In genomic region chr20:47969426-47969825, GRCh38 we compare ENCODE assay signal across 17 cellular contexts.
DNase-seq lines count a peak whose midpoint lies in the region; ATAC-seq, FAIRE-seq and TF ChIP-seq lines count a peak whose summit lies in the region.
"Had no signal": no experiment of that assay in that cellular context is flagged by ENCODE, and none has a peak within 500 bp of the region (broad histone marks: within the 10 kb centered on the region; RNA-seq: fewer than 3 reads in every experiment).

No MANE protein-coding gene starts in this region.

- H3K36me3 ChIP-seq in GM23338 (ENCODE audit: insufficient read depth) (no peaks in the 10 kb centered on the region), PC-9 (ENCODE audit: low read depth) (no peaks in the 10 kb centered on the region), mesendoderm (ENCODE audit: control insufficient read depth, insufficient read depth, low read length) (no peaks in the 10 kb centered on the region)
- H3K36me3 ChIP-seq: HAP-1 had no signal

- no peak overlapping the region for H2AFZ ChIP-seq in GM23338
- no peak overlapping the region for H2AFZ ChIP-seq in PC-9

- FAIRE-seq in urothelium cell line (lab: Jason Lieb, UNC) = peak; percentile 61
- FAIRE-seq: A549, D721Med, GM12891 had no signal

- no peak overlapping the region for H3K27ac Mint-ChIP-seq in GM23338
- H3K27ac Mint-ChIP-seq: CD8-positive, alpha-beta T cell; HFFc6 had no signal

- H3K4me1 ChIP-seq in GM23338 (ENCODE audit: insufficient read depth) (peaks cover 27% of the 10 kb centered on the region), PC-9 (replicated peaks; ENCODE audit: insufficient read depth) (peaks cover 46% of the 10 kb centered on the region), mesendoderm (ENCODE audit: control insufficient read depth, low read depth, low read length) (peaks cover 3% of the 10 kb centered on the region)

- H3K4me2 ChIP-seq in GM23338 (no peak overlapping the region), PC-9 (peak overlapping the region; percentile 100; the same call in 1 of the 2 replicates), mesendoderm (ENCODE audit: low read length) (no peak overlapping the region)
- H3K4me2 ChIP-seq: A549 had no signal

- TF ChIP-seq CTCF in GM23338 (conservative IDR thresholded peaks at IDR 0.05; ENCODE audit: low read depth in 2 of 2) (no peak), PC-9 (conservative IDR thresholded peaks at IDR 0.05) (no peak)

- H3K9me2 ChIP-seq in GM23338 (ENCODE audit: insufficient read depth) = no peaks in the 10 kb centered on the region
- H3K9me2 ChIP-seq in PC-9 (ENCODE audit: insufficient read depth) = no peaks in the 10 kb centered on the region

- no peak overlapping the region for H3K4me3 Mint-ChIP-seq in GM23338
- H3K4me3 Mint-ChIP-seq: CD14-positive monocyte; CD8-positive, alpha-beta T cell; HFFc6 had no signal

- H3K9me3 ChIP-seq in PC-9 (ENCODE audit: insufficient read depth, low read depth) = no peaks in the 10 kb centered on the region
- H3K9me3 ChIP-seq: A549, HAP-1 had no signal

- intact Hi-C loops in PC-9 (cut with micrococcal nuclease; ENCODE audit: unreplicated experiment) = no loop called here

- H3K27me3 ChIP-seq in GM23338 (ENCODE audit: insufficient read depth) (no peaks in the 10 kb centered on the region), PC-9 (ENCODE audit: insufficient read depth, low read depth) (no peaks in the 10 kb centered on the region), mesendoderm (ENCODE audit: insufficient read depth, low read length, poor library complexity) (no peaks in the 10 kb centered on the region)

- DNase-seq in GM23338 (ENCODE audit: low spot score) (peak; percentile 23), PC-9 (no peak), mesendoderm (peak; percentile 45), urothelium cell line (ENCODE audit: low spot score) (no peak), GDM1 (lab: John Stamatoyannopoulos, UW) (no peak), NCI-H2029 treated with DMSO at 0.1 percent for 48 hours (lab: John Stamatoyannopoulos, UW) (no peak)
- no peak for DNase-seq in activated CD4-positive, alpha-beta T cell treated with anti-CD3 and anti-CD28 coated beads, Interleukin-2, amount 50 U/mL, for 48 hours
- DNase-seq: CD8-positive, alpha-beta T cell; COR-L47; DMS153; GOT3; HFFc6 had no signal

- no peak overlapping the region for H2AK5ac ChIP-seq in mesendoderm (ENCODE audit: low read length)

- H3K9me3 Mint-ChIP-seq in GM23338 = peaks cover 3% of the 10 kb centered on the region; the same call in 2 of the 3 replicates
- H3K9me3 Mint-ChIP-seq: CD8-positive, alpha-beta T cell had no signal

- CTCF ChIA-PET in PC-9 (lab: Charles Lee) = no interaction called here

- H4K5ac ChIP-seq in mesendoderm (ENCODE audit: low read length) = no peak overlapping the region

- no peaks in the 10 kb centered on the region for H3F3A ChIP-seq in GM23338 (replicated peaks; ENCODE audit: low read depth)
- peaks cover 44% of the 10 kb centered on the region for H3F3A ChIP-seq in PC-9 (ENCODE audit: insufficient read depth, low read depth)

- H4K20me1 ChIP-seq in GM23338 (replicated peaks; ENCODE audit: insufficient read depth) = no peaks in the 10 kb centered on the region
- no peaks in the 10 kb centered on the region for H4K20me1 ChIP-seq in PC-9 (ENCODE audit: insufficient read depth)

- no peak overlapping the region for H3K23ac ChIP-seq in mesendoderm (ENCODE audit: low read length)

- H3K27me3 Mint-ChIP-seq in GM23338 (ENCODE audit: insufficient read depth, low read depth, poor library complexity) = peaks cover 10% of the 10 kb centered on the region

- H3K4me3 ChIP-seq in GM23338 = no peak overlapping the region
- no peak overlapping the region for H3K4me3 ChIP-seq in PC-9
- no peak overlapping the region for H3K4me3 ChIP-seq in mesendoderm (ENCODE audit: low read length)
- H3K4me3 ChIP-seq: A549, HAP-1 had no signal

- no peak overlapping the region for H3K18ac ChIP-seq in mesendoderm (ENCODE audit: low read length)

- H3K36me3 Mint-ChIP-seq in GM23338 (ENCODE audit: low read depth) = peaks cover 5% of the 10 kb centered on the region; the same call in 1 of the 3 replicates
- H3K36me3 Mint-ChIP-seq: CD14-positive monocyte; CD8-positive, alpha-beta T cell had no signal

- H2BK5ac ChIP-seq in mesendoderm (ENCODE audit: low read length) = no peak overlapping the region

- no peaks in the 10 kb centered on the region for H3K79me2 ChIP-seq in GM23338 (replicated peaks; ENCODE audit: insufficient read depth)
- H3K79me2 ChIP-seq in PC-9 (ENCODE audit: low read depth) = peaks cover 12% of the 10 kb centered on the region
- H3K79me2 ChIP-seq in mesendoderm (ENCODE audit: control insufficient read depth, insufficient read depth, low read length) = no peaks in the 10 kb centered on the region

- H3K56ac ChIP-seq in mesendoderm (ENCODE audit: low read length) = no peak overlapping the region

- H3K4me1 Mint-ChIP-seq in GM23338 = peaks cover 51% of the 10 kb centered on the region

- no peaks in the 10 kb centered on the region for H3K79me1 ChIP-seq in mesendoderm (ENCODE audit: low read length)

- no CpG with 5 or more reads among the region's 6 CpGs for WGBS in mesendoderm (ENCODE audit: extremely low coverage, insufficient coverage, low lambda C conversion rate)

- ATAC-seq in GM23338 = peak; percentile 13; the same call in 1 of the 3 replicates
- ATAC-seq: A549; CD8-positive, alpha-beta T cell had no signal

- POLR2A ChIA-PET in PC-9 (lab: Charles Lee; ENCODE audit: unreplicated experiment) = interaction anchor here (0.6 kb wide), 1 partner anchor 42 kb away, joined by 3 read pairs; no protein-coding TSS in a partner anchor

- BruUV-seq in PC-9 (replicated peaks; lab: Mats Ljungman, UMichigan) = no TSS peak

- H3K9ac ChIP-seq in mesendoderm (ENCODE audit: low read length) = no peak overlapping the region

- no peak overlapping the region for H3K4ac ChIP-seq in mesendoderm (ENCODE audit: low read depth, low read length)

- H3K27ac ChIP-seq in GM23338 (ENCODE audit: low read depth) (no peak overlapping the region), PC-9 (peak overlapping the region; percentile 100), mesendoderm (ENCODE audit: low read depth, low read length) (no peak overlapping the region)
- H3K27ac ChIP-seq: A549 had no signal

- H2BK120ac ChIP-seq in mesendoderm (ENCODE audit: low read depth, low read length) = no peak overlapping the region

- no peak overlapping the region for H2BK15ac ChIP-seq in mesendoderm (replicated peaks; ENCODE audit: low read depth)

- no peak overlapping the region for H4K8ac ChIP-seq in mesendoderm (ENCODE audit: low read depth, low read length)

TF ChIP-seq in GM23338, 12 proteins besides CTCF, POLR2A, EP300 and RAD21 (continues in another document):
- no peak for TF ChIP-seq ETS1 (IDR thresholded peaks at IDR 0.05)
- no peak for TF ChIP-seq EZH2phosphoT487 (IDR thresholded peaks at IDR 0.05; ENCODE audit: unreplicated experiment)
- no peak for TF ChIP-seq NANOG (IDR thresholded peaks at IDR 0.05; ENCODE audit: borderline replicate concordance)
- TF ChIP-seq REST (IDR thresholded peaks at IDR 0.05; ENCODE audit: unreplicated experiment) = no peak
- no peak for TF ChIP-seq POLR2AphosphoS5 (IDR thresholded peaks at IDR 0.05; ENCODE audit: low read depth)

Comparison
In these comparisons a context has a peak if more than half of its experiments do, and no peak if none do; other contexts are left out.
1. DNase-seq: peak in GM23338 (single experiment) and mesendoderm (single experiment); none in PC-9 (0 of 2), urothelium cell line (single experiment), activated CD4-positive, alpha-beta T cell treated with anti-CD3 and anti-CD28 coated beads, Interleukin-2, amount 50 U/mL, for 48 hours (0 of 2), GDM1 (single experiment) and NCI-H2029 treated with DMSO at 0.1 percent for 48 hours (single experiment).